ENCODE assay signal across 8 cellular contexts in the genomic region with DNA sequence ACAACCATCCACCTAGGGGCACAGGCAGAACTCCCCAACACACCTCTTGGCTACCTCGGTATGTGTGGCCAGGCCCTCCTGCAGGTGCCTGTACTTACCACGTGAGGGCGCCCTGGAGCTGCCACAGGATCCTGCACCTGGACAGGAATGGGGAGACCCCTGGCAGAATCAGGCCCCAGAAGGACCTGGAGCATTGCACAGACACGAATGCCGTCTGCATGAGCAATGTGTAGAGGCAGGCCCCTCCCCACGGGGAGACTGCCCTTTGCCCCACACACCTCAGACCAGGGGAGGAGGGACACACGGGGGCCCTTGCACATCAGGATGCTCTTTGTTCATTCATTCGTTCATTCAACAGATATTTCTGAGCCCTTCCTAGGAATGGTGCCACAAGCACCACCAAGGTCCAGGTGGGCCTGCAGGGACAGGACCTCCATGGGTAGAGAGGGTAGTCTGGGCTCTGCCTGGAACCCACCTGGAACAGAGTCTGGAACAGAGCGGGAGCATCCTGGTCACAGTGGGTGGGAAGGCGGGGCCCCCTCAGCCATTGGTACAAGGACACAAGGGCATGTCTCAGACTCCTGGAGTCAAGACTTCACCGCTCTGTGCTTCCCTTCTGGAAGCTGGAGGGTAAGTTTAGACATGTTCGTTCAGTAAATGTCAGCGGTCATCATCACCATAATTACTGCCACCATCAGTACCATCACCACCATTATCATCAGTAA. TPM values are rescaled to one million over a fixed set of nuclear protein-coding genes. Genes with fewer than 3 reads are reported as not detected.
A peak's percentile ranks its signal among the peaks of the same experiment; 100 is the strongest.
DNase-seq lines count a peak whose midpoint lies in the region; ATAC-seq and TF ChIP-seq lines count a peak whose summit lies in the region.

No MANE protein-coding gene starts in this region.

- DNase-seq in AG10803 (ENCODE audit: low read depth): no peak
- peak; percentile 82 for DNase-seq in GM13977 (ENCODE audit: low spot score)
- peak; percentile 70 for DNase-seq in RWPE1 (ENCODE audit: low spot score)
- peak; percentile 67 for DNase-seq in activated naive CD8-positive, alpha-beta T cell treated with anti-CD3 and anti-CD28 coated beads, Interleukin-2, amount 10 ng/mL, durations not matched to agents 7 days and 5 days
- DNase-seq in iPS-NIHi7 (ENCODE audit: extremely low spot score): peak; percentile 89
- peak; percentile 59 for DNase-seq in stimulated activated CD4-positive, alpha-beta T cell treated with anti-CD3 and anti-CD28 coated beads, Interleukin-2, amount 100 ng/mL, for 48 hours

- peaks cover 12% of the 10 kb centered on the region for H3K27me3 Mint-ChIP-seq in activated naive CD8-positive, alpha-beta T cell treated with anti-CD3 and anti-CD28 coated beads, Interleukin-2, amount 10 ng/mL, durations not matched to agents 7 days and 5 days

- no peaks in the 10 kb centered on the region for H3K9me3 Mint-ChIP-seq in activated naive CD8-positive, alpha-beta T cell treated with anti-CD3 and anti-CD28 coated beads, Interleukin-2, amount 10 ng/mL, durations not matched to agents 7 days and 5 days

- in situ Hi-C loops in GM13977 (cut with MboI; ENCODE audit: low pct_unique_long_range_greater_than_20kb, low sequenced_read_pairs, unreplicated experiment): no loop called here

- peak; percentile 71 for TF ChIP-seq CTCF in AG10803 (conservative IDR thresholded peaks at IDR 0.05; ENCODE audit: low read length)
- TF ChIP-seq CTCF in GM13977 (IDR thresholded peaks at IDR 0.05; ENCODE audit: extremely low read depth, insufficient read depth, missing control alignments): peak; percentile 91
- peak; percentile 96 for TF ChIP-seq CTCF in RWPE1 (conservative IDR thresholded peaks at IDR 0.05; ENCODE audit: low read depth)

- no peak overlapping the region for H3K27ac Mint-ChIP-seq in activated naive CD8-positive, alpha-beta T cell treated with anti-CD3 and anti-CD28 coated beads, Interleukin-2, amount 10 ng/mL, durations not matched to agents 7 days and 5 days

- no peaks in the 10 kb centered on the region for H3K4me1 Mint-ChIP-seq in activated naive CD8-positive, alpha-beta T cell treated with anti-CD3 and anti-CD28 coated beads, Interleukin-2, amount 10 ng/mL, durations not matched to agents 7 days and 5 days

- peak; percentile 58 for ATAC-seq in activated naive CD8-positive, alpha-beta T cell treated with anti-CD3 and anti-CD28 coated beads, Interleukin-2, amount 10 ng/mL, durations not matched to agents 7 days and 5 days (ENCODE audit: low read depth)
- ATAC-seq in GM21619 (IDR thresholded peaks at IDR 0.05; ENCODE audit: unreplicated experiment) (no peak), HG03460 (IDR thresholded peaks at IDR 0.05; ENCODE audit: unreplicated experiment) (no peak)

- CTCF ChIA-PET in RWPE1 (lab: Yijun Ruan, JAX): interaction anchor here (0.5 to 2.6 kb wide), 19 partner anchors 7 to 361 kb away, joined by 3 to 15 read pairs (median 4); no protein-coding TSS in a partner anchor

- H3K27ac ChIP-seq in RWPE1: no peak overlapping the region

- H3K4me3 Mint-ChIP-seq in activated naive CD8-positive, alpha-beta T cell treated with anti-CD3 and anti-CD28 coated beads, Interleukin-2, amount 10 ng/mL, durations not matched to agents 7 days and 5 days: no peak overlapping the region

- H3K36me3 Mint-ChIP-seq in activated naive CD8-positive, alpha-beta T cell treated with anti-CD3 and anti-CD28 coated beads, Interleukin-2, amount 10 ng/mL, durations not matched to agents 7 days and 5 days: no peaks in the 10 kb centered on the region

- POLR2A ChIA-PET in RWPE1 (lab: Yijun Ruan, JAX; ENCODE audit: low non-redundant PET): no interaction called here
- POLR2A ChIA-PET in activated naive CD8-positive, alpha-beta T cell treated with anti-CD3 and anti-CD28 coated beads, Interleukin-2, amount 10 ng/mL, durations not matched to agents 7 days and 5 days (lab: Charles Lee): no interaction called here

- no peak overlapping the region for H3K4me3 ChIP-seq in AG10803 (ENCODE audit: low read length)

RNA-seq across cellular contexts. Expression of a gene that starts 32.3 kb away (rescaled TPM):
- total RNA-seq in activated naive CD8-positive, alpha-beta T cell treated with anti-CD3 and anti-CD28 coated beads, Interleukin-2, amount 10 ng/mL, durations not matched to agents 7 days and 5 days: 10 to 100 TPM; 38.0 to 41.2 TPM

RNA-seq across cellular contexts. Expression of a gene that starts 52.1 kb away (rescaled TPM):
- total RNA-seq in activated naive CD8-positive, alpha-beta T cell treated with anti-CD3 and anti-CD28 coated beads, Interleukin-2, amount 10 ng/mL, durations not matched to agents 7 days and 5 days: not detected
